In the genomic region with DNA sequence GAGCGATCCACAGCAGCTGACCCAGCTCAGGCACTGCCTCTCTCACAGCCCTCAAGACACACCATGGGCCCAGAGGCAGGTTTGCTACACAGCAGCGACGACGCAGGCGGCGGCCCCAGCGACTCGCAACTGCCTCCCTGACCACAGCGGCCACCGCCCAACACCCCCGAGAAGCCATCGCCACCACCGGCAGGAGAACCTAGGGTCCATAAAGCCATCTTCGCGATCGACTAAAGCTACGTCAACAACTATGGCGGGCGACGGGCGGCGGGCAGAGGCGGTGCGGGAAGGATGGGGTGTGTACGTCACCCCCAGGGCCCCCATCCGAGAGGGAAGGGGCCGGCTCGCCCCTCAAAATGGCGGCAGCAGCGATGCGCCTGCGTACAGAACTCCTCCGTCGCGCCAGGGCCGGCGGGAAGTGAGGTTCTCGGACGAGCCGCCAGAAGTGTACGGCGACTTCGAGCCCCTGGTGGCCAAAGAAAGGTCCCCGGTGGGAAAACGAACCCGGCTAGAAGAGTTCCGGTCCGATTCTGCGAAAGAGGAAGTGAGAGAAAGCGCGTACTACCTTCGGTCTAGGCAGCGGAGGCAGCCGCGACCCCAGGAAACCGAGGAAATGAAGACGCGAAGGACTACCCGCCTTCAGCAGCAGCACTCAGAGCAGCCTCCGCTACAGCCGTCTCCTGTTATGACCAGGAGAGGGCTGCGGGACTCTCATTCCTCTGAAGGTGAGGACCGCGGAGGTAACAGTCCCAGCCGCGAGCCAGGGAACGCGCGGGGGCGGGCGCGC, we compare ENCODE assay signal across 1 cellular context.
TF ChIP-seq lines count a peak whose summit lies in the region.

A gene with protein sequence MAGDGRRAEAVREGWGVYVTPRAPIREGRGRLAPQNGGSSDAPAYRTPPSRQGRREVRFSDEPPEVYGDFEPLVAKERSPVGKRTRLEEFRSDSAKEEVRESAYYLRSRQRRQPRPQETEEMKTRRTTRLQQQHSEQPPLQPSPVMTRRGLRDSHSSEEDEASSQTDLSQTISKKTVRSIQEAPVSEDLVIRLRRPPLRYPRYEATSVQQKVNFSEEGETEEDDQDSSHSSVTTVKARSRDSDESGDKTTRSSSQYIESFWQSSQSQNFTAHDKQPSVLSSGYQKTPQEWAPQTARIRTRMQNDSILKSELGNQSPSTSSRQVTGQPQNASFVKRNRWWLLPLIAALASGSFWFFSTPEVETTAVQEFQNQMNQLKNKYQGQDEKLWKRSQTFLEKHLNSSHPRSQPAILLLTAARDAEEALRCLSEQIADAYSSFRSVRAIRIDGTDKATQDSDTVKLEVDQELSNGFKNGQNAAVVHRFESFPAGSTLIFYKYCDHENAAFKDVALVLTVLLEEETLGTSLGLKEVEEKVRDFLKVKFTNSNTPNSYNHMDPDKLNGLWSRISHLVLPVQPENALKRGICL (plus strand): TSS at position 33 of the 787 bp plus-strand sequence. CDS start 218 bp downstream, at position 251.

TF ChIP-seq in GM12878, 131 proteins besides CTCF, POLR2A, EP300 and RAD21 (continued from another document and continues in another):
- TF ChIP-seq ETV6 (conservative IDR thresholded peaks at IDR 0.05 in 1 of 2, IDR thresholded peaks at IDR 0.05 in 1 of 2; ENCODE audit: borderline replicate concordance in 1 of 2, low read depth in 1 of 2) (peak in 1 of 2 experiments; percentile 93; a peak in 2 of 4 replicates), SMAD1 (IDR thresholded peaks at IDR 0.05; ENCODE audit: low read depth, partially characterized antibody) (peak; percentile 62), SPI1 (IDR thresholded peaks at IDR 0.05; ENCODE audit: borderline replicate concordance, insufficient read depth, low read depth, low read length) (peak; percentile 99), NR2F1 (conservative IDR thresholded peaks at IDR 0.05) (peak; percentile 78), SRF (IDR thresholded peaks at IDR 0.05; ENCODE audit: low read depth in 2 of 2, low read length in 2 of 2) (peak; percentile 47 to 96; a peak in 3 of 4 replicates), ZNF217 (IDR thresholded peaks at IDR 0.05) (peak; percentile 77; the same call in 1 of the 2 replicates), NR2C1 (IDR thresholded peaks at IDR 0.05) (peak; percentile 88), CEBPB (IDR thresholded peaks at IDR 0.05; ENCODE audit: borderline replicate concordance in 1 of 2, low read depth in 2 of 2, low read length in 2 of 2) (no peak), PAX5 (IDR thresholded peaks at IDR 0.05; ENCODE audit: borderline replicate concordance, low read depth, low read length) (peak; percentile 44; the same call in 1 of the 2 replicates), ZSCAN29 (IDR thresholded peaks at IDR 0.05) (peak; percentile 87), RB1 (IDR thresholded peaks at IDR 0.05; ENCODE audit: borderline replicate concordance) (peak; percentile 93; the same call in 1 of the 2 replicates), HDGF (IDR thresholded peaks at IDR 0.05) (peak; percentile 90), TBL1XR1 (IDR thresholded peaks at IDR 0.05; ENCODE audit: low read depth, low read length) (peak; percentile 95), ZZZ3 (IDR thresholded peaks at IDR 0.05; ENCODE audit: control insufficient read depth, insufficient read length, low read depth) (no peak), MXI1 (IDR thresholded peaks at IDR 0.05; ENCODE audit: low read depth, low read length) (peak; percentile 91), HDAC6 (IDR thresholded peaks at IDR 0.05; ENCODE audit: unreplicated experiment) (peak; percentile 57), SREBF2 (IDR thresholded peaks at IDR 0.05; ENCODE audit: low read length) (peak; percentile 53; the same call in 1 of the 2 replicates), ZNF384 (IDR thresholded peaks at IDR 0.05; ENCODE audit: borderline replicate concordance, low read depth, low read length) (peak; percentile 38; the same call in 1 of the 2 replicates), JUNB (IDR thresholded peaks at IDR 0.05) (peak; percentile 61), CHD1 (IDR thresholded peaks at IDR 0.05; ENCODE audit: low read depth, low read length) (peak; percentile 76; the same call in 1 of the 2 replicates), SP1 (IDR thresholded peaks at IDR 0.05; ENCODE audit: low read depth, low read length) (peak; percentile 82), ZNF274 (IDR thresholded peaks at IDR 0.05; ENCODE audit: insufficient read depth, insufficient read length) (no peak), BACH1 (IDR thresholded peaks at IDR 0.05; ENCODE audit: borderline replicate concordance) (peak; percentile 40; the same call in 1 of the 2 replicates), IKZF1 (conservative IDR thresholded peaks at IDR 0.05) (peak; percentile 100), TCF12 (IDR thresholded peaks at IDR 0.05; ENCODE audit: low read depth, low read length) (peak; percentile 77; the same call in 1 of the 2 replicates), LARP7 (IDR thresholded peaks at IDR 0.05) (peak; percentile 90), DPF2 (IDR thresholded peaks at IDR 0.05) (peak; percentile 98), GATAD2B (conservative IDR thresholded peaks at IDR 0.05; ENCODE audit: low read depth) (peak; percentile 91; the same call in 1 of the 2 replicates), RELA (IDR thresholded peaks at IDR 0.05; ENCODE audit: borderline replicate concordance, partially characterized antibody) (peak; percentile 97), TCF3 (IDR thresholded peaks at IDR 0.05; ENCODE audit: borderline replicate concordance, insufficient read depth, low read depth, low read length) (peak; percentile 63; the same call in 1 of the 2 replicates), TAF1 (IDR thresholded peaks at IDR 0.05; ENCODE audit: borderline replicate concordance, low read depth, low read length) (peak; percentile 2), FOXK2 (IDR thresholded peaks at IDR 0.05) (no peak), ZNF622 (IDR thresholded peaks at IDR 0.05) (no peak), FOXM1 (IDR thresholded peaks at IDR 0.05; ENCODE audit: low read depth, low read length) (no peak; the same call in 1 of the 2 replicates), CREB1 (IDR thresholded peaks at IDR 0.05; ENCODE audit: low read depth) (peak; percentile 97)
- TF ChIP-seq, protein P1, sequence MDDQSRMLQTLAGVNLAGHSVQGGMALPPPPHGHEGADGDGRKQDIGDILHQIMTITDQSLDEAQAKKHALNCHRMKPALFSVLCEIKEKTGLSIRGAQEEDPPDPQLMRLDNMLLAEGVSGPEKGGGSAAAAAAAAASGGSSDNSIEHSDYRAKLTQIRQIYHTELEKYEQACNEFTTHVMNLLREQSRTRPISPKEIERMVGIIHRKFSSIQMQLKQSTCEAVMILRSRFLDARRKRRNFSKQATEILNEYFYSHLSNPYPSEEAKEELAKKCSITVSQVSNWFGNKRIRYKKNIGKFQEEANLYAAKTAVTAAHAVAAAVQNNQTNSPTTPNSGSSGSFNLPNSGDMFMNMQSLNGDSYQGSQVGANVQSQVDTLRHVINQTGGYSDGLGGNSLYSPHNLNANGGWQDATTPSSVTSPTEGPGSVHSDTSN (IDR thresholded peaks at IDR 0.05; ENCODE audit: insufficient replicate concordance, low read depth, low read length), result no peak
- TF ChIP-seq, protein P2, sequence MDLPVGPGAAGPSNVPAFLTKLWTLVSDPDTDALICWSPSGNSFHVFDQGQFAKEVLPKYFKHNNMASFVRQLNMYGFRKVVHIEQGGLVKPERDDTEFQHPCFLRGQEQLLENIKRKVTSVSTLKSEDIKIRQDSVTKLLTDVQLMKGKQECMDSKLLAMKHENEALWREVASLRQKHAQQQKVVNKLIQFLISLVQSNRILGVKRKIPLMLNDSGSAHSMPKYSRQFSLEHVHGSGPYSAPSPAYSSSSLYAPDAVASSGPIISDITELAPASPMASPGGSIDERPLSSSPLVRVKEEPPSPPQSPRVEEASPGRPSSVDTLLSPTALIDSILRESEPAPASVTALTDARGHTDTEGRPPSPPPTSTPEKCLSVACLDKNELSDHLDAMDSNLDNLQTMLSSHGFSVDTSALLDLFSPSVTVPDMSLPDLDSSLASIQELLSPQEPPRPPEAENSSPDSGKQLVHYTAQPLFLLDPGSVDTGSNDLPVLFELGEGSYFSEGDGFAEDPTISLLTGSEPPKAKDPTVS (IDR thresholded peaks at IDR 0.05; ENCODE audit: low read depth, low read length), result peak; percentile 91
- TF ChIP-seq, protein P3, sequence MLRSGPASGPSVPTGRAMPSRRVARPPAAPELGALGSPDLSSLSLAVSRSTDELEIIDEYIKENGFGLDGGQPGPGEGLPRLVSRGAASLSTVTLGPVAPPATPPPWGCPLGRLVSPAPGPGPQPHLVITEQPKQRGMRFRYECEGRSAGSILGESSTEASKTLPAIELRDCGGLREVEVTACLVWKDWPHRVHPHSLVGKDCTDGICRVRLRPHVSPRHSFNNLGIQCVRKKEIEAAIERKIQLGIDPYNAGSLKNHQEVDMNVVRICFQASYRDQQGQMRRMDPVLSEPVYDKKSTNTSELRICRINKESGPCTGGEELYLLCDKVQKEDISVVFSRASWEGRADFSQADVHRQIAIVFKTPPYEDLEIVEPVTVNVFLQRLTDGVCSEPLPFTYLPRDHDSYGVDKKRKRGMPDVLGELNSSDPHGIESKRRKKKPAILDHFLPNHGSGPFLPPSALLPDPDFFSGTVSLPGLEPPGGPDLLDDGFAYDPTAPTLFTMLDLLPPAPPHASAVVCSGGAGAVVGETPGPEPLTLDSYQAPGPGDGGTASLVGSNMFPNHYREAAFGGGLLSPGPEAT (IDR thresholded peaks at IDR 0.05; ENCODE audit: low read depth), result peak; percentile 85
- TF ChIP-seq, protein P4, sequence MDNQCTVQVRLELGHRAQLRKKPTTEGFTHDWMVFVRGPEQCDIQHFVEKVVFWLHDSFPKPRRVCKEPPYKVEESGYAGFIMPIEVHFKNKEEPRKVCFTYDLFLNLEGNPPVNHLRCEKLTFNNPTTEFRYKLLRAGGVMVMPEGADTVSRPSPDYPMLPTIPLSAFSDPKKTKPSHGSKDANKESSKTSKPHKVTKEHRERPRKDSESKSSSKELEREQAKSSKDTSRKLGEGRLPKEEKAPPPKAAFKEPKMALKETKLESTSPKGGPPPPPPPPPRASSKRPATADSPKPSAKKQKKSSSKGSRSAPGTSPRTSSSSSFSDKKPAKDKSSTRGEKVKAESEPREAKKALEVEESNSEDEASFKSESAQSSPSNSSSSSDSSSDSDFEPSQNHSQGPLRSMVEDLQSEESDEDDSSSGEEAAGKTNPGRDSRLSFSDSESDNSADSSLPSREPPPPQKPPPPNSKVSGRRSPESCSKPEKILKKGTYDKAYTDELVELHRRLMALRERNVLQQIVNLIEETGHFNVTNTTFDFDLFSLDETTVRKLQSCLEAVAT (IDR thresholded peaks at IDR 0.05), result peak; percentile 83
- TF ChIP-seq, protein P5, sequence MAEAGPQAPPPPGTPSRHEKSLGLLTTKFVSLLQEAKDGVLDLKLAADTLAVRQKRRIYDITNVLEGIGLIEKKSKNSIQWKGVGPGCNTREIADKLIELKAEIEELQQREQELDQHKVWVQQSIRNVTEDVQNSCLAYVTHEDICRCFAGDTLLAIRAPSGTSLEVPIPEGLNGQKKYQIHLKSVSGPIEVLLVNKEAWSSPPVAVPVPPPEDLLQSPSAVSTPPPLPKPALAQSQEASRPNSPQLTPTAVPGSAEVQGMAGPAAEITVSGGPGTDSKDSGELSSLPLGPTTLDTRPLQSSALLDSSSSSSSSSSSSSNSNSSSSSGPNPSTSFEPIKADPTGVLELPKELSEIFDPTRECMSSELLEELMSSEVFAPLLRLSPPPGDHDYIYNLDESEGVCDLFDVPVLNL (IDR thresholded peaks at IDR 0.05; ENCODE audit: low read depth, low read length), result peak; percentile 76; the same call in 1 of the 2 replicates
- TF ChIP-seq, protein P6, sequence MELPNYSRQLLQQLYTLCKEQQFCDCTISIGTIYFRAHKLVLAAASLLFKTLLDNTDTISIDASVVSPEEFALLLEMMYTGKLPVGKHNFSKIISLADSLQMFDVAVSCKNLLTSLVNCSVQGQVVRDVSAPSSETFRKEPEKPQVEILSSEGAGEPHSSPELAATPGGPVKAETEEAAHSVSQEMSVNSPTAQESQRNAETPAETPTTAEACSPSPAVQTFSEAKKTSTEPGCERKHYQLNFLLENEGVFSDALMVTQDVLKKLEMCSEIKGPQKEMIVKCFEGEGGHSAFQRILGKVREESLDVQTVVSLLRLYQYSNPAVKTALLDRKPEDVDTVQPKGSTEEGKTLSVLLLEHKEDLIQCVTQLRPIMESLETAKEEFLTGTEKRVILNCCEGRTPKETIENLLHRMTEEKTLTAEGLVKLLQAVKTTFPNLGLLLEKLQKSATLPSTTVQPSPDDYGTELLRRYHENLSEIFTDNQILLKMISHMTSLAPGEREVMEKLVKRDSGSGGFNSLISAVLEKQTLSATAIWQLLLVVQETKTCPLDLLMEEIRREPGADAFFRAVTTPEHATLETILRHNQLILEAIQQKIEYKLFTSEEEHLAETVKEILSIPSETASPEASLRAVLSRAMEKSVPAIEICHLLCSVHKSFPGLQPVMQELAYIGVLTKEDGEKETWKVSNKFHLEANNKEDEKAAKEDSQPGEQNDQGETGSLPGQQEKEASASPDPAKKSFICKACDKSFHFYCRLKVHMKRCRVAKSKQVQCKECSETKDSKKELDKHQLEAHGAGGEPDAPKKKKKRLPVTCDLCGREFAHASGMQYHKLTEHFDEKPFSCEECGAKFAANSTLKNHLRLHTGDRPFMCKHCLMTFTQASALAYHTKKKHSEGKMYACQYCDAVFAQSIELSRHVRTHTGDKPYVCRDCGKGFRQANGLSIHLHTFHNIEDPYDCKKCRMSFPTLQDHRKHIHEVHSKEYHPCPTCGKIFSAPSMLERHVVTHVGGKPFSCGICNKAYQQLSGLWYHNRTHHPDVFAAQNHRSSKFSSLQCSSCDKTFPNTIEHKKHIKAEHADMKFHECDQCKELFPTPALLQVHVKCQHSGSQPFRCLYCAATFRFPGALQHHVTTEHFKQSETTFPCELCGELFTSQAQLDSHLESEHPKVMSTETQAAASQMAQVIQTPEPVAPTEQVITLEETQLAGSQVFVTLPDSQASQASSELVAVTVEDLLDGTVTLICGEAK (IDR thresholded peaks at IDR 0.05; ENCODE audit: borderline replicate concordance), result peak; percentile 99
- TF ChIP-seq, protein P7, sequence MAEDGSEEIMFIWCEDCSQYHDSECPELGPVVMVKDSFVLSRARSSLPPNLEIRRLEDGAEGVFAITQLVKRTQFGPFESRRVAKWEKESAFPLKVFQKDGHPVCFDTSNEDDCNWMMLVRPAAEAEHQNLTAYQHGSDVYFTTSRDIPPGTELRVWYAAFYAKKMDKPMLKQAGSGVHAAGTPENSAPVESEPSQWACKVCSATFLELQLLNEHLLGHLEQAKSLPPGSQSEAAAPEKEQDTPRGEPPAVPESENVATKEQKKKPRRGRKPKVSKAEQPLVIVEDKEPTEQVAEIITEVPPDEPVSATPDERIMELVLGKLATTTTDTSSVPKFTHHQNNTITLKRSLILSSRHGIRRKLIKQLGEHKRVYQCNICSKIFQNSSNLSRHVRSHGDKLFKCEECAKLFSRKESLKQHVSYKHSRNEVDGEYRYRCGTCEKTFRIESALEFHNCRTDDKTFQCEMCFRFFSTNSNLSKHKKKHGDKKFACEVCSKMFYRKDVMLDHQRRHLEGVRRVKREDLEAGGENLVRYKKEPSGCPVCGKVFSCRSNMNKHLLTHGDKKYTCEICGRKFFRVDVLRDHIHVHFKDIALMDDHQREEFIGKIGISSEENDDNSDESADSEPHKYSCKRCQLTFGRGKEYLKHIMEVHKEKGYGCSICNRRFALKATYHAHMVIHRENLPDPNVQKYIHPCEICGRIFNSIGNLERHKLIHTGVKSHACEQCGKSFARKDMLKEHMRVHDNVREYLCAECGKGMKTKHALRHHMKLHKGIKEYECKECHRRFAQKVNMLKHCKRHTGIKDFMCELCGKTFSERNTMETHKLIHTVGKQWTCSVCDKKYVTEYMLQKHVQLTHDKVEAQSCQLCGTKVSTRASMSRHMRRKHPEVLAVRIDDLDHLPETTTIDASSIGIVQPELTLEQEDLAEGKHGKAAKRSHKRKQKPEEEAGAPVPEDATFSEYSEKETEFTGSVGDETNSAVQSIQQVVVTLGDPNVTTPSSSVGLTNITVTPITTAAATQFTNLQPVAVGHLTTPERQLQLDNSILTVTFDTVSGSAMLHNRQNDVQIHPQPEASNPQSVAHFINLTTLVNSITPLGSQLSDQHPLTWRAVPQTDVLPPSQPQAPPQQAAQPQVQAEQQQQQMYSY (CRISPR knock-in tag; IDR thresholded peaks at IDR 0.05), result no peak
